Comparison of ENCODE assay signal across 11 cellular contexts in genomic region chr9:119009253-119009652, GRCh38.
DNase-seq lines count a peak whose midpoint lies in the region; ATAC-seq, FAIRE-seq and TF ChIP-seq lines count a peak whose summit lies in the region.
"Had no signal": no experiment of that assay in that cellular context is flagged by ENCODE, and none has a peak within 500 bp of the region (broad histone marks: within the 10 kb centered on the region; RNA-seq: fewer than 3 reads in every experiment).

No MANE protein-coding gene starts in this region.

- no peak overlapping the region for H4K91ac ChIP-seq in IMR-90 (ENCODE audit: insufficient read depth, low read depth, low read length)

- FAIRE-seq in A549 (lab: Jason Lieb, UNC) = no peak

- no peak for TF ChIP-seq POLR2A in A549 (IDR thresholded peaks at IDR 0.05; ENCODE audit: low read length)
- TF ChIP-seq POLR2A in IMR-90 (IDR thresholded peaks at IDR 0.05; ENCODE audit: low read depth, low read length) = no peak
- TF ChIP-seq POLR2A in gastroesophageal sphincter (IDR thresholded peaks at IDR 0.05) = no peak

- dilution Hi-C loops in IMR-90 (cut with HindIII; ENCODE audit: low sequenced_read_pairs, unreplicated experiment) = no loop called here

- POLR2A ChIA-PET in A549 (lab: Yijun Ruan, JAX) = no interaction called here
- POLR2A ChIA-PET in IMR-90 (lab: Charles Lee; ENCODE audit: unreplicated experiment) = no interaction called here

- H3K4me3 ChIP-seq in A549 = peak overlapping the region; percentile 29
- H3K4me3 ChIP-seq in IMR-90 (ENCODE audit: insufficient read depth, low read depth, low read length) = no peak overlapping the region
- H3K4me3 ChIP-seq in kidney epithelial cell (ENCODE audit: low read depth, low read length) = no peak overlapping the region
- H3K4me3 ChIP-seq in gastroesophageal sphincter = no peak overlapping the region

- no peak overlapping the region for H3K9ac ChIP-seq in IMR-90 (ENCODE audit: low read depth, low read length)

- no peak overlapping the region for H2BK5ac ChIP-seq in IMR-90 (ENCODE audit: low read depth, low read length, poor library complexity, severe bottlenecking)

- no peaks in the 10 kb centered on the region for H3K9me3 ChIP-seq in A549
- H3K9me3 ChIP-seq in IMR-90 (ENCODE audit: control insufficient read depth, insufficient read depth, low read length) = peaks cover 6% of the 10 kb centered on the region
- H3K9me3 ChIP-seq in gastroesophageal sphincter = no peaks in the 10 kb centered on the region

- no peak overlapping the region for H3K23ac ChIP-seq in IMR-90 (ENCODE audit: low read depth, low read length)

- no peaks in the 10 kb centered on the region for H3K4me1 ChIP-seq in A549
- H3K4me1 ChIP-seq in IMR-90 (ENCODE audit: control insufficient read depth, insufficient read depth, low read length) = no peaks in the 10 kb centered on the region
- peaks cover 0 to 12% (median 6%) of the 10 kb centered on the region in 3 donors for H3K4me1 ChIP-seq in gastroesophageal sphincter

- no peaks in the 10 kb centered on the region for H3K27me3 ChIP-seq in IMR-90 (ENCODE audit: control insufficient read depth, insufficient read depth, low read length)
- H3K27me3 ChIP-seq in kidney epithelial cell (ENCODE audit: control insufficient read depth, insufficient read depth, low read length) = no peaks in the 10 kb centered on the region
- no peaks in the 10 kb centered on the region for H3K27me3 ChIP-seq in gastroesophageal sphincter

- DNase-seq in A549 (ENCODE audit: low read depth in 1 of 2, low spot score in 1 of 2) (peak in 1 of 2 experiments; percentile 16), IMR-90 (no peak), SK-MEL-5 (ENCODE audit: low read depth, low spot score) (peak; percentile 28), kidney epithelial cell (ENCODE audit: low read depth) (peak; percentile 71), middle frontal gyrus (ENCODE audit: extremely low spot score, low spot score) (no peak), dermis blood vessel endothelial cell (no peak)
- DNase-seq: activated CD8-positive, alpha-beta memory T cell treated with anti-CD3 and anti-CD28 coated beads for 24 hours; AML-193; stimulated activated naive CD8-positive, alpha-beta T cell treated with anti-CD3 and anti-CD28 coated beads, Interleukin-15, Interleukin-2, amounts not matched to agents 100 U/mL and 50 U/mL, for 24 hours had no signal

- no peaks in the 10 kb centered on the region for H3K79me1 ChIP-seq in IMR-90 (ENCODE audit: low read depth in 1 of 2, low read length in 2 of 2)

- no peak overlapping the region for H2BK15ac ChIP-seq in IMR-90 (ENCODE audit: low read depth, low read length)

- CTCF ChIA-PET in A549 (lab: Yijun Ruan, JAX) = interaction anchor here (0.7 kb wide), 1 partner anchor 1186 kb away, joined by 3 read pairs; no protein-coding TSS in a partner anchor
- CTCF ChIA-PET in IMR-90 (lab: Yijun Ruan, JAX) = no interaction called here

- no peak for TF ChIP-seq EP300 in A549 (IDR thresholded peaks at IDR 0.05)
- TF ChIP-seq EP300 in gastroesophageal sphincter (IDR thresholded peaks at IDR 0.05) = no peak

- no peak overlapping the region for H2AFZ ChIP-seq in IMR-90 (replicated peaks; ENCODE audit: low read length, poor library complexity)

- intact Hi-C loops in IMR-90 (cut with micrococcal nuclease) = no loop called here

- no peaks in the 10 kb centered on the region for H4K20me1 ChIP-seq in IMR-90 (ENCODE audit: insufficient read depth, low read length)

- peak overlapping the region; percentile 65 for H2AK9ac ChIP-seq in IMR-90 (replicated peaks; ENCODE audit: low read depth, low read length, poor library complexity)

- H3K36me3 ChIP-seq in IMR-90 (ENCODE audit: control insufficient read depth, insufficient read depth, low read length) (no peaks in the 10 kb centered on the region), kidney epithelial cell (ENCODE audit: control insufficient read depth, insufficient read depth, low read length) (no peaks in the 10 kb centered on the region), gastroesophageal sphincter (no peaks in the 10 kb centered on the region)

- ATAC-seq in A549 = no peak; a peak in 1 of 6 replicates
- no peak for ATAC-seq in IMR-90 (ENCODE audit: low read depth)
- ATAC-seq in GM21825 (IDR thresholded peaks at IDR 0.05; ENCODE audit: unreplicated experiment) = no peak
- ATAC-seq in gastroesophageal sphincter = no peak
- ATAC-seq: stimulated activated naive CD8-positive, alpha-beta T cell treated with anti-CD3 and anti-CD28 coated beads, Interleukin-15, Interleukin-2, amounts not matched to agents 100 U/mL and 50 U/mL, for 24 hours had no signal

- no peak for TF ChIP-seq CTCF in A549 (IDR thresholded peaks at IDR 0.05)
- TF ChIP-seq CTCF in IMR-90 (conservative IDR thresholded peaks at IDR 0.05; ENCODE audit: low read depth, low read length) = no peak
- no peak for TF ChIP-seq CTCF in kidney epithelial cell (IDR thresholded peaks at IDR 0.05; ENCODE audit: insufficient read depth, low read length, poor library complexity, severe bottlenecking)
- TF ChIP-seq CTCF in gastroesophageal sphincter (IDR thresholded peaks at IDR 0.05) = no peak

- H3K18ac ChIP-seq in IMR-90 (ENCODE audit: low read depth, low read length) = no peak overlapping the region

- H3K56ac ChIP-seq in IMR-90 (ENCODE audit: extremely low read depth, insufficient read depth, low read length) = no peak overlapping the region

- no peak overlapping the region for H3K14ac ChIP-seq in IMR-90 (replicated peaks; ENCODE audit: low read depth, low read length)

- 7% methylated on average over 4 of the region's 4 CpGs for WGBS in A549 (ENCODE audit: missing lambda C conversion rate)
- WGBS in IMR-90 (ENCODE audit: extremely low coverage in 2 of 2, insufficient read length in 1 of 2), 2 experiments = no CpG with 5 or more reads among the region's 4 CpGs
- WGBS in gastroesophageal sphincter (ENCODE audit: low coverage in 1 of 2), 2 donors = 28 to 41% methylated on average over 3 to 4 of the region's 4 CpGs

- no peak overlapping the region for H4K8ac ChIP-seq in IMR-90 (ENCODE audit: low read depth in 2 of 2, low read length in 2 of 2)

- H3K4me2 ChIP-seq in A549 (peak overlapping the region; percentile 53), IMR-90 (ENCODE audit: low read depth, low read length) (no peak overlapping the region)

- TF ChIP-seq RAD21 in A549 (conservative IDR thresholded peaks at IDR 0.05 in 1 of 2, IDR thresholded peaks at IDR 0.05 in 1 of 2) (no peak), IMR-90 (IDR thresholded peaks at IDR 0.05; ENCODE audit: low read length) (no peak)

- BruUV-seq in IMR-90 (replicated peaks; lab: Mats Ljungman, UMichigan) = no TSS peak

- H2BK20ac ChIP-seq in IMR-90 (ENCODE audit: low read depth, low read length) = no peak overlapping the region

- no peak overlapping the region for H2AK5ac ChIP-seq in IMR-90 (ENCODE audit: low read depth, low read length)

- H3K4ac ChIP-seq in IMR-90 (ENCODE audit: low read depth, low read length) = no peak overlapping the region

- H3K27ac ChIP-seq in A549 (no peak overlapping the region), IMR-90 (ENCODE audit: insufficient read depth, low read length) (no peak overlapping the region), gastroesophageal sphincter (no peak overlapping the region)

- H2BK120ac ChIP-seq in IMR-90 (ENCODE audit: low read depth, low read length) = no peak overlapping the region

- no peaks in the 10 kb centered on the region for H3K9me1 ChIP-seq in IMR-90 (ENCODE audit: insufficient read depth, low read length)

- in situ Hi-C loops in IMR-90 (cut with MboI; ENCODE audit: low sequenced_read_pairs) = no loop called here
- in situ Hi-C loops in SK-MEL-5 (cut with HindIII; ENCODE audit: low pct_unique_long_range_greater_than_20kb, low sequenced_read_pairs) = no loop called here

- H4K5ac ChIP-seq in IMR-90 (ENCODE audit: low read depth, low read length) = no peak overlapping the region

TF ChIP-seq in A549, 52 proteins besides CTCF, POLR2A, EP300 and RAD21:
- TF ChIP-seq RARB (CRISPR knock-in tag; IDR thresholded peaks at IDR 0.05) (no peak), NFE2L2 (conservative IDR thresholded peaks at IDR 0.05; ENCODE audit: low read length) (no peak), MYC (IDR thresholded peaks at IDR 0.05; ENCODE audit: borderline replicate concordance, low read length) (no peak), HOXB5 (CRISPR knock-in tag; IDR thresholded peaks at IDR 0.05) (no peak), POLR2AphosphoS2 (conservative IDR thresholded peaks at IDR 0.05; ENCODE audit: low read length) (no peak)

TF ChIP-seq in IMR-90, 13 proteins besides CTCF, POLR2A, EP300 and RAD21:
- no peak for TF ChIP-seq CHD1 (IDR thresholded peaks at IDR 0.05; ENCODE audit: low read depth, low read length)
TF ChIP-seq in IMR-90: peak in this region for 0.

Comparison
In these comparisons a context has a peak if more than half of its experiments do, and no peak if none do; other contexts are left out.
1. DNase-seq: peak in SK-MEL-5 (single experiment) and kidney epithelial cell (single experiment); none in IMR-90 (single experiment), middle frontal gyrus (single experiment) and dermis blood vessel endothelial cell (single experiment).